Comparison of ENCODE assay signal across 19 cellular contexts in genomic region chr12:105384220-105384619, GRCh38.
"Had no signal": no experiment of that assay in that cellular context is flagged by ENCODE, and none has a peak within 500 bp of the region (broad histone marks: within the 10 kb centered on the region; RNA-seq: fewer than 3 reads in every experiment).

No MANE protein-coding gene starts in this region.

- H3K9me3 ChIP-seq: esophagus squamous epithelium, gastrocnemius medialis, heart right ventricle, left lung, lower lobe of right lung, mucosa of descending colon had no signal

- H3K27ac Mint-ChIP-seq: dendritic cell treated with granulocyte-macrophage colony-stimulating factor and Interleukin-4, amounts not matched to agents 40 ng/mL and 50 ng/mL, for 4 days; effector memory CD8-positive, alpha-beta T cell; mesothelial cell of epicardium; naive thymus-derived CD4-positive, alpha-beta T cell had no signal

- H3K4me3 ChIP-seq: coronary artery, esophagus squamous epithelium, heart right ventricle, left lung, lower lobe of right lung, mucosa of descending colon had no signal

- H3K9me3 Mint-ChIP-seq: dendritic cell treated with granulocyte-macrophage colony-stimulating factor and Interleukin-4, amounts not matched to agents 40 ng/mL and 50 ng/mL, for 4 days; effector memory CD8-positive, alpha-beta T cell; mesothelial cell of epicardium; naive thymus-derived CD4-positive, alpha-beta T cell had no signal

- H3K4me3 Mint-ChIP-seq: dendritic cell treated with granulocyte-macrophage colony-stimulating factor and Interleukin-4, amounts not matched to agents 40 ng/mL and 50 ng/mL, for 4 days; effector memory CD8-positive, alpha-beta T cell; mesothelial cell of epicardium; naive thymus-derived CD4-positive, alpha-beta T cell had no signal

- H3K4me1 ChIP-seq: left lung had no signal

- ATAC-seq: effector memory CD8-positive, alpha-beta T cell; gastrocnemius medialis; heart right ventricle; left cardiac atrium; left lung; left ventricle myocardium superior; lower lobe of right lung; mucosa of descending colon; naive thymus-derived CD4-positive, alpha-beta T cell had no signal

- H3K27ac ChIP-seq: coronary artery, esophagus squamous epithelium, gastrocnemius medialis, heart right ventricle, left lung, lower lobe of right lung had no signal

- DNase-seq: effector CD8-positive, alpha-beta T cell; effector memory CD8-positive, alpha-beta T cell; esophagus squamous epithelium; foreskin fibroblast; foreskin melanocyte; gastrocnemius medialis; glutamatergic neuron; head of caudate nucleus; heart right ventricle; hippocampal formation; left cardiac atrium; left lung; left ventricle myocardium superior; lower lobe of right lung; mucosa of descending colon; naive thymus-derived CD4-positive, alpha-beta T cell had no signal

- H3K36me3 Mint-ChIP-seq: mesothelial cell of epicardium; naive thymus-derived CD4-positive, alpha-beta T cell had no signal

- H3K27me3 ChIP-seq: esophagus squamous epithelium, gastrocnemius medialis, left lung had no signal

- H3K27me3 Mint-ChIP-seq: dendritic cell treated with granulocyte-macrophage colony-stimulating factor and Interleukin-4, amounts not matched to agents 40 ng/mL and 50 ng/mL, for 4 days; effector memory CD8-positive, alpha-beta T cell; naive thymus-derived CD4-positive, alpha-beta T cell had no signal

- H3K4me1 Mint-ChIP-seq: mesothelial cell of epicardium; naive thymus-derived CD4-positive, alpha-beta T cell had no signal

- H3K36me3 ChIP-seq: esophagus squamous epithelium, gastrocnemius medialis, heart right ventricle, left lung, lower lobe of right lung had no signal
